ENCODE assay signal across 15 cellular contexts in genomic region chr1:240635466-240636256, GRCh38. TPM values are rescaled to one million over a fixed set of nuclear protein-coding genes. Genes with fewer than 3 reads are reported as not detected.
DNase-seq lines count a peak whose midpoint lies in the region; ATAC-seq and TF ChIP-seq lines count a peak whose summit lies in the region.
"Had no signal": no experiment of that assay in that cellular context is flagged by ENCODE, and none has a peak within 500 bp of the region (broad histone marks: within the 10 kb centered on the region; RNA-seq: fewer than 3 reads in every experiment).

No MANE protein-coding gene starts in this region.

- no peaks in the 10 kb centered on the region for H4K20me1 ChIP-seq in GM23338 (replicated peaks; ENCODE audit: insufficient read depth)

- no peak overlapping the region for H3K4me3 Mint-ChIP-seq in GM23338
- no peak overlapping the region for H3K4me3 Mint-ChIP-seq in T-helper 2 cell treated with Interferon-gamma antibody and Interleukin-4, amounts not matched to agents 5 μg/mL and 100 μg/mL, for 36 hours
- H3K4me3 Mint-ChIP-seq: CD4-positive, alpha-beta memory T cell had no signal

- no peaks in the 10 kb centered on the region for H3K9me3 Mint-ChIP-seq in GM23338
- H3K9me3 Mint-ChIP-seq in T-helper 2 cell treated with Interferon-gamma antibody and Interleukin-4, amounts not matched to agents 5 μg/mL and 100 μg/mL, for 36 hours: peaks cover 8% of the 10 kb centered on the region

- H3K4me3 ChIP-seq in GM23338 (no peak overlapping the region), WERI-Rb-1 (ENCODE audit: low read depth, low read length) (no peak overlapping the region), foreskin fibroblast (ENCODE audit: low read depth in 1 of 2, low read length in 2 of 2) (no peak overlapping the region), uterus (no peak overlapping the region), heart left ventricle (no peak overlapping the region)
- H3K4me3 ChIP-seq: A549 had no signal

- H3K36me3 Mint-ChIP-seq in GM23338 (ENCODE audit: low read depth): no peaks in the 10 kb centered on the region
- H3K36me3 Mint-ChIP-seq in T-helper 2 cell treated with Interferon-gamma antibody and Interleukin-4, amounts not matched to agents 5 μg/mL and 100 μg/mL, for 36 hours (ENCODE audit: low read depth): no peaks in the 10 kb centered on the region
- H3K36me3 Mint-ChIP-seq: CD4-positive, alpha-beta memory T cell had no signal

- 0 out of 2 replicates have a peak overlapping the region, but pooled peaks have one; percentile 69 for H3K27ac Mint-ChIP-seq in GM23338
- no peak overlapping the region for H3K27ac Mint-ChIP-seq in T-helper 2 cell treated with Interferon-gamma antibody and Interleukin-4, amounts not matched to agents 5 μg/mL and 100 μg/mL, for 36 hours

- peak overlapping the region; percentile 1 for H2AFZ ChIP-seq in GM23338

- no peak overlapping the region for H3K27ac ChIP-seq in GM23338 (ENCODE audit: low read depth)
- H3K27ac ChIP-seq in WERI-Rb-1: no peak overlapping the region
- no peak overlapping the region for H3K27ac ChIP-seq in uterus
- H3K27ac ChIP-seq in heart left ventricle: no peak overlapping the region
- H3K27ac ChIP-seq: A549 had no signal

- H3K27me3 ChIP-seq in GM23338 (ENCODE audit: insufficient read depth) (no peaks in the 10 kb centered on the region), WERI-Rb-1 (ENCODE audit: insufficient read depth, low read depth, severe bottlenecking) (no peaks in the 10 kb centered on the region), uterus (no peaks in the 10 kb centered on the region), heart left ventricle (no peaks in the 10 kb centered on the region)

- peaks cover 3% of the 10 kb centered on the region; the same call in 1 of the 2 replicates for H3K9me2 ChIP-seq in GM23338 (ENCODE audit: insufficient read depth)

- peaks cover 9% of the 10 kb centered on the region; the same call in 2 of the 3 replicates for H3K4me1 Mint-ChIP-seq in GM23338
- H3K4me1 Mint-ChIP-seq in T-helper 2 cell treated with Interferon-gamma antibody and Interleukin-4, amounts not matched to agents 5 μg/mL and 100 μg/mL, for 36 hours (ENCODE audit: low read depth): no peaks in the 10 kb centered on the region
- H3K4me1 Mint-ChIP-seq: CD4-positive, alpha-beta memory T cell had no signal

- H3K9me3 ChIP-seq in WERI-Rb-1 (ENCODE audit: severe bottlenecking) (no peaks in the 10 kb centered on the region), uterus (no peaks in the 10 kb centered on the region), heart left ventricle (no peaks in the 10 kb centered on the region)
- H3K9me3 ChIP-seq: A549 had no signal

- no peak overlapping the region for H3K4me2 ChIP-seq in GM23338
- H3K4me2 ChIP-seq: A549 had no signal

- WGBS in heart left ventricle, 4 donors: 82 to 88% (median 87%) methylated on average over 16 of the region's 16 CpGs

- DNase-seq in GM23338 (ENCODE audit: low spot score) (no peak), WERI-Rb-1 (peak; percentile 73), foreskin fibroblast (peak; percentile 9 to 65), uterus (no peak), heart left ventricle (no peak), DMS53 treated with DMSO at 0.1 percent for 48 hours (lab: John Stamatoyannopoulos, UW; ENCODE audit: unreplicated experiment) (no peak)
- no peak for DNase-seq in T-helper 2 cell treated with Interferon-gamma antibody and Interleukin-4, amounts not matched to agents 5 μg/mL and 100 μg/mL, for 36 hours (ENCODE audit: low spot score)
- DNase-seq: C1 segment of cervical spinal cord; CD4-positive, alpha-beta memory T cell; DMS79 treated with DMSO at 0.1 percent for 48 hours; GDM1; IMR-90; KBM-7 had no signal

- TF ChIP-seq CTCF in GM23338 (conservative IDR thresholded peaks at IDR 0.05; ENCODE audit: low read depth in 2 of 2): no peak
- no peak for TF ChIP-seq CTCF in WERI-Rb-1 (IDR thresholded peaks at IDR 0.05; ENCODE audit: low read depth, low read length)
- no peak for TF ChIP-seq CTCF in foreskin fibroblast (IDR thresholded peaks at IDR 0.05; ENCODE audit: low read depth, low read length)
- no peak for TF ChIP-seq CTCF in uterus (IDR thresholded peaks at IDR 0.05)
- no peak for TF ChIP-seq CTCF in heart left ventricle (IDR thresholded peaks at IDR 0.05)

- no peak for TF ChIP-seq POLR2A in uterus (IDR thresholded peaks at IDR 0.05)
- TF ChIP-seq POLR2A in heart left ventricle (IDR thresholded peaks at IDR 0.05): no peak

- ATAC-seq in GM23338 (no peak), heart left ventricle (no peak)
- ATAC-seq: A549, HCT116 had no signal

- H3F3A ChIP-seq in GM23338 (replicated peaks; ENCODE audit: low read depth): no peaks in the 10 kb centered on the region; the same call in 1 of the 2 replicates

- H3K36me3 ChIP-seq in GM23338 (ENCODE audit: insufficient read depth): no peaks in the 10 kb centered on the region
- no peaks in the 10 kb centered on the region for H3K36me3 ChIP-seq in WERI-Rb-1
- H3K36me3 ChIP-seq in uterus: no peaks in the 10 kb centered on the region
- no peaks in the 10 kb centered on the region for H3K36me3 ChIP-seq in heart left ventricle

- peaks cover 14% of the 10 kb centered on the region for H3K4me1 ChIP-seq in GM23338 (ENCODE audit: insufficient read depth)
- no peaks in the 10 kb centered on the region for H3K4me1 ChIP-seq in uterus
- H3K4me1 ChIP-seq in heart left ventricle: no peaks in the 10 kb centered on the region
- H3K4me1 ChIP-seq: A549 had no signal

- H3K27me3 Mint-ChIP-seq in GM23338 (ENCODE audit: insufficient read depth, low read depth, poor library complexity): peaks cover 5% of the 10 kb centered on the region
- H3K27me3 Mint-ChIP-seq in T-helper 2 cell treated with Interferon-gamma antibody and Interleukin-4, amounts not matched to agents 5 μg/mL and 100 μg/mL, for 36 hours (ENCODE audit: low read depth): no peaks in the 10 kb centered on the region

- no peaks in the 10 kb centered on the region for H3K79me2 ChIP-seq in GM23338 (replicated peaks; ENCODE audit: insufficient read depth)

- intact Hi-C loops in uterus (cut with DNase I; ENCODE audit: low total_unique reads): no loop called here
- intact Hi-C loops in heart left ventricle (cut with DNase I): no loop called here

TF ChIP-seq in GM23338, 12 proteins besides CTCF, POLR2A, EP300 and RAD21 (continues in another document):
- TF ChIP-seq NANOG (IDR thresholded peaks at IDR 0.05; ENCODE audit: borderline replicate concordance) (no peak), ETS1 (IDR thresholded peaks at IDR 0.05) (no peak), REST (IDR thresholded peaks at IDR 0.05; ENCODE audit: unreplicated experiment) (no peak), ZNF114 (CRISPR knock-in tag; IDR thresholded peaks at IDR 0.05) (no peak), POLR2AphosphoS5 (IDR thresholded peaks at IDR 0.05; ENCODE audit: low read depth) (no peak), ZNF331 (CRISPR knock-in tag; IDR thresholded peaks at IDR 0.05; ENCODE audit: low read depth) (no peak), CREB1 (CRISPR knock-in tag; IDR thresholded peaks at IDR 0.05; ENCODE audit: low read depth) (no peak), STAT1 (IDR thresholded peaks at IDR 0.05; ENCODE audit: unreplicated experiment) (no peak), EZH2phosphoT487 (IDR thresholded peaks at IDR 0.05; ENCODE audit: unreplicated experiment) (no peak)

RNA-seq across cellular contexts. Expression of gene GREM2, which starts 23.7 kb away (rescaled TPM):
- 0.12 and 0.21 TPM in 2 replicates for total RNA-seq in GM23338 (2014; rRNA removed; shearing (Covaris generic))
- polyA plus RNA-seq in GM23338 (2016; fragmentation: Nextera tagmentation; extraction: Ambion mirVana): 0.18 and 0.24 TPM in 2 replicates
- 1 to 10 TPM in 2 of 4 donors, under 1 TPM in 2; 0.26 to 7.0 (median 1.4) TPM for total RNA-seq in uterus
- total RNA-seq in heart left ventricle: under 1 TPM in 1 of 9 donors, not detected in 8; 0.66 TPM
- polyA plus RNA-seq in heart left ventricle: not detected

Comparison
In these comparisons a context has a peak if more than half of its experiments do, and no peak if none do; other contexts are left out.
1. DNase-seq: peak in WERI-Rb-1 (single experiment) and foreskin fibroblast (2 of 2); none in GM23338 (single experiment), uterus (0 of 2), T-helper 2 cell treated with Interferon-gamma antibody and Interleukin-4, amounts not matched to agents 5 μg/mL and 100 μg/mL, for 36 hours (single experiment), heart left ventricle (0 of 5) and DMS53 treated with DMSO at 0.1 percent for 48 hours (single experiment).